Comparison of ENCODE assay signal across 10 cellular contexts in genomic region chr10:25933653-25934608, GRCh38. TPM values are rescaled to one million over a fixed set of nuclear protein-coding genes. Genes with fewer than 3 reads are reported as not detected.
DNase-seq lines count a peak whose midpoint lies in the region; ATAC-seq, FAIRE-seq and TF ChIP-seq lines count a peak whose summit lies in the region.
"Had no signal": no experiment of that assay in that cellular context is flagged by ENCODE, and none has a peak within 500 bp of the region (broad histone marks: within the 10 kb centered on the region; RNA-seq: fewer than 3 reads in every experiment).

MYO3A (plus strand) TSS chr10:25934229; CDS start chr10:25952111, 17,882 bp downstream.

- BruUV-seq in HepG2 (replicated peaks; lab: Mats Ljungman, UMichigan), result no TSS peak

- H2AFZ ChIP-seq in HepG2 (ENCODE audit: low read length), result no peak within 1 kb of the TSS

- CTCF ChIA-PET in HepG2 (lab: Yijun Ruan, JAX; ENCODE audit: low intra/inter-chr PET ratio, low total read pairs), result no interaction called here

- no peak for FAIRE-seq in HepG2 (lab: Jason Lieb, UNC)

- in situ Hi-C loops in HepG2 (cut with HindIII; ENCODE audit: extremely low pct_ligation_motif_present, low pct_unique_long_range_greater_than_20kb), result no loop called here

- peaks cover 0 to 4% of the 10 kb centered on the region in 2 experiments; a peak in 1 of 5 replicates for H3K27me3 ChIP-seq in HepG2 (ENCODE audit: control insufficient read depth in 1 of 2, insufficient read depth in 2 of 2, low read length in 2 of 2)
- no peaks in the 10 kb centered on the region for H3K27me3 ChIP-seq in thoracic aorta (replicated peaks; ENCODE audit: insufficient read depth)

- H3K9ac ChIP-seq in HepG2 (ENCODE audit: insufficient read depth, low read depth, low read length), result no peak within 1 kb of the TSS

- H3K79me2 ChIP-seq in HepG2 (ENCODE audit: insufficient read depth, low read length), result no peaks in the 10 kb centered on the region

- H3K9me3 ChIP-seq in HepG2 (ENCODE audit: low read length) (no peaks in the 10 kb centered on the region), thoracic aorta (no peaks in the 10 kb centered on the region)

- H3K27ac ChIP-seq in HepG2 (ENCODE audit: extremely low read length, insufficient read depth, low read length) (no peak within 1 kb of the TSS), thoracic aorta (no peak within 1 kb of the TSS)

- H3K9me3 Mint-ChIP-seq in T-helper 2 cell treated with Interferon-gamma antibody and Interleukin-4, amounts not matched to agents 5 μg/mL and 100 μg/mL, for 36 hours, result no peaks in the 10 kb centered on the region
- no peaks in the 10 kb centered on the region for H3K9me3 Mint-ChIP-seq in activated naive CD8-positive, alpha-beta T cell treated with anti-CD3 and anti-CD28 coated beads for 36 hours

- no peak for DNase-seq in T-helper 2 cell treated with Interferon-gamma antibody and Interleukin-4, amounts not matched to agents 5 μg/mL and 100 μg/mL, for 36 hours (ENCODE audit: low spot score)
- no peak for DNase-seq in T-helper 2 cell
- peak; percentile 0 for DNase-seq in activated naive CD8-positive, alpha-beta T cell treated with anti-CD3 and anti-CD28 coated beads for 36 hours
- no peak for DNase-seq in HepG2 (ENCODE audit: low spot score)
- DNase-seq in thoracic aorta (ENCODE audit: low spot score), result no peak
- no peak for DNase-seq in pons (ENCODE audit: low spot score)
- no peak for DNase-seq in activated CD4-positive, CD25-positive, alpha-beta regulatory T cell (lab: John Stamatoyannopoulos, UW)
- DNase-seq: central memory CD4-positive, alpha-beta T cell had no signal

- no peak for TF ChIP-seq RAD21 in HepG2 (CRISPR knock-in tag; IDR thresholded peaks at IDR 0.05)

- H3K4me1 ChIP-seq in HepG2 (ENCODE audit: insufficient read depth, low read length) (no peaks in the 10 kb centered on the region), thoracic aorta (ENCODE audit: control insufficient read depth in 1 of 2, low read depth in 2 of 2) (no peaks in the 10 kb centered on the region)

- peaks cover 3% of the 10 kb centered on the region for H3K4me1 Mint-ChIP-seq in T-helper 2 cell treated with Interferon-gamma antibody and Interleukin-4, amounts not matched to agents 5 μg/mL and 100 μg/mL, for 36 hours (ENCODE audit: low read depth)
- peaks cover 8% of the 10 kb centered on the region for H3K4me1 Mint-ChIP-seq in activated naive CD8-positive, alpha-beta T cell treated with anti-CD3 and anti-CD28 coated beads for 36 hours

- peak; percentile 78 for ATAC-seq in HepG2
- no peak for ATAC-seq in thoracic aorta (ENCODE audit: insufficient number of reproducible peaks, low FRiP score, low read depth)
- no peak for ATAC-seq in GM19328 (IDR thresholded peaks at IDR 0.05; ENCODE audit: unreplicated experiment)

- peaks cover 34% of the 10 kb centered on the region for H3K27me3 Mint-ChIP-seq in T-helper 2 cell treated with Interferon-gamma antibody and Interleukin-4, amounts not matched to agents 5 μg/mL and 100 μg/mL, for 36 hours (ENCODE audit: low read depth)
- H3K27me3 Mint-ChIP-seq in activated naive CD8-positive, alpha-beta T cell treated with anti-CD3 and anti-CD28 coated beads for 36 hours, result peaks cover 63% of the 10 kb centered on the region

- H3K36me3 ChIP-seq in HepG2 (replicated peaks in 1 of 2; ENCODE audit: control insufficient read depth in 1 of 2, insufficient read depth in 2 of 2, low read length in 2 of 2) (no peaks in the 10 kb centered on the region), thoracic aorta (no peaks in the 10 kb centered on the region)

- TF ChIP-seq CTCF in HepG2 (CRISPR knock-in tag; IDR thresholded peaks at IDR 0.05) (no peak), thoracic aorta (IDR thresholded peaks at IDR 0.05) (no peak)

- peak within 1 kb of the TSS in 1 of 3 experiments; percentile 28; a peak in 1 of 6 replicates for H3K4me3 ChIP-seq in HepG2 (replicated peaks in 1 of 3; ENCODE audit: insufficient read depth in 1 of 3, low read depth in 2 of 3, low read length in 3 of 3)
- H3K4me3 ChIP-seq in thoracic aorta, result peak within 1 kb of the TSS; percentile 71

- TF ChIP-seq POLR2A in HepG2 (IDR thresholded peaks at IDR 0.05; ENCODE audit: insufficient read depth in 1 of 2, low read depth in 2 of 2, low read length in 2 of 2), result no peak

- intact Hi-C loops in HepG2 (cut with micrococcal nuclease; ENCODE audit: unreplicated experiment), result no loop called here

- H3K27ac Mint-ChIP-seq in T-helper 2 cell treated with Interferon-gamma antibody and Interleukin-4, amounts not matched to agents 5 μg/mL and 100 μg/mL, for 36 hours, result no peak within 1 kb of the TSS
- H3K27ac Mint-ChIP-seq in activated naive CD8-positive, alpha-beta T cell treated with anti-CD3 and anti-CD28 coated beads for 36 hours, result no peak within 1 kb of the TSS

- H3K4me2 ChIP-seq in HepG2 (ENCODE audit: low read depth, low read length), result peak within 1 kb of the TSS; percentile 27; the same call in 1 of the 2 replicates

- peak within 1 kb of the TSS; percentile 35 for H3K4me3 Mint-ChIP-seq in T-helper 2 cell treated with Interferon-gamma antibody and Interleukin-4, amounts not matched to agents 5 μg/mL and 100 μg/mL, for 36 hours
- H3K4me3 Mint-ChIP-seq in activated naive CD8-positive, alpha-beta T cell treated with anti-CD3 and anti-CD28 coated beads for 36 hours, result peak within 1 kb of the TSS; percentile 79

- H4K20me1 ChIP-seq in HepG2 (ENCODE audit: insufficient read depth, low read length), result no peaks in the 10 kb centered on the region

- POLR2A ChIA-PET in HepG2 (lab: Yijun Ruan, JAX), result no interaction called here

- no peaks in the 10 kb centered on the region for H3K36me3 Mint-ChIP-seq in T-helper 2 cell treated with Interferon-gamma antibody and Interleukin-4, amounts not matched to agents 5 μg/mL and 100 μg/mL, for 36 hours (ENCODE audit: low read depth)
- peaks cover 2% of the 10 kb centered on the region for H3K36me3 Mint-ChIP-seq in activated naive CD8-positive, alpha-beta T cell treated with anti-CD3 and anti-CD28 coated beads for 36 hours

- TF ChIP-seq EP300 in HepG2 (IDR thresholded peaks at IDR 0.05; ENCODE audit: low read depth in 2 of 2, low read length in 2 of 2), result no peak
- no peak for TF ChIP-seq EP300 in HepG2 (CRISPR knock-in tag; IDR thresholded peaks at IDR 0.05; ENCODE audit: borderline replicate concordance)

- WGBS in HepG2 (ENCODE audit: low lambda C conversion rate), result 46% methylated on average over 37 of the region's 73 CpGs

TF ChIP-seq in HepG2, 621 proteins besides CTCF, POLR2A, EP300 and RAD21:
- no peak for TF ChIP-seq ATF2 (CRISPR knock-in tag; IDR thresholded peaks at IDR 0.05)

RNA-seq across cellular contexts. Expression of gene MYO3A, which starts in this region (rescaled TPM):
- under 1 TPM in 1 of 2 experiments, not detected in 1; 0.74 TPM for total RNA-seq in activated naive CD8-positive, alpha-beta T cell treated with anti-CD3 and anti-CD28 coated beads for 36 hours
- total RNA-seq in HepG2 (2016; rRNA removed; fragmentation: Illumina TruSeq; extraction: Trizol) (not detected in 2 replicates), thoracic aorta (under 1 TPM; under 0.01 to 0.49 TPM)
- total RNA-seq in HepG2 (2016; cell fraction: cytosol; rRNA removed; fragmentation: Illumina TruSeq; extraction: Trizol; ENCODE audit: low read depth), result not detected in 2 replicates
- not detected in 2 replicates for total RNA-seq in HepG2 (2016; cell fraction: insoluble cytoplasmic fraction; rRNA removed; fragmentation: Illumina TruSeq; extraction: Trizol)
- not detected in 2 replicates for total RNA-seq in HepG2 (2016; cell fraction: membrane; rRNA removed; fragmentation: Illumina TruSeq; extraction: Trizol)
- not detected in 2 replicates for total RNA-seq in HepG2 (2016; cell fraction: nucleus; rRNA removed; fragmentation: Illumina TruSeq; extraction: Trizol)
- polyA plus RNA-seq in HepG2 (2011; rRNA removed), result not detected in 2 replicates
- polyA plus RNA-seq in HepG2 (2011; cell fraction: cytosol; rRNA removed), result not detected in 2 replicates
- polyA plus RNA-seq in HepG2 (2011; cell fraction: nucleus; rRNA removed), result not detected in 2 replicates
- polyA plus RNA-seq in HepG2 (2012), result not detected in 2 replicates
- polyA plus RNA-seq in HepG2 (2016; cell fraction: cytosol; fragmentation: Illumina TruSeq; extraction: Trizol; ENCODE audit: low read depth), result not detected in 2 replicates
- polyA plus RNA-seq in HepG2 (2016; cell fraction: insoluble cytoplasmic fraction; fragmentation: Illumina TruSeq; extraction: Trizol; ENCODE audit: low read depth), result not detected in 2 replicates
- not detected in 2 replicates for polyA plus RNA-seq in HepG2 (2016; cell fraction: membrane; fragmentation: Illumina TruSeq; extraction: Trizol; ENCODE audit: low read depth)
- not detected in 2 replicates for polyA plus RNA-seq in HepG2 (2016; cell fraction: nucleus; fragmentation: Illumina TruSeq; extraction: Trizol; ENCODE audit: insufficient read depth, low read depth)
- polyA minus RNA-seq in HepG2 (2011; rRNA and poly(A)+ RNA removed; ENCODE audit: low replicate concordance), result not detected in 2 replicates
- not detected in 2 replicates for polyA minus RNA-seq in HepG2 (2011; cell fraction: cytosol; rRNA and poly(A)+ RNA removed)
- not detected in 2 replicates for polyA minus RNA-seq in HepG2 (2011; cell fraction: nucleus; rRNA and poly(A)+ RNA removed)
- polyA plus RNA-seq: BJ had no signal

Comparison
In these comparisons a context has a peak if more than half of its experiments do, and no peak if none do; other contexts are left out.
1. Peak in DNase-seq in activated naive CD8-positive, alpha-beta T cell treated with anti-CD3 and anti-CD28 coated beads for 36 hours; RNA of the gene not detected or under 1 TPM.
2. Peak in ATAC-seq and H3K4me2 ChIP-seq in HepG2; RNA of the gene not detected or under 1 TPM.